11 cellular contexts compared by ENCODE assay signal in the genomic region with DNA sequence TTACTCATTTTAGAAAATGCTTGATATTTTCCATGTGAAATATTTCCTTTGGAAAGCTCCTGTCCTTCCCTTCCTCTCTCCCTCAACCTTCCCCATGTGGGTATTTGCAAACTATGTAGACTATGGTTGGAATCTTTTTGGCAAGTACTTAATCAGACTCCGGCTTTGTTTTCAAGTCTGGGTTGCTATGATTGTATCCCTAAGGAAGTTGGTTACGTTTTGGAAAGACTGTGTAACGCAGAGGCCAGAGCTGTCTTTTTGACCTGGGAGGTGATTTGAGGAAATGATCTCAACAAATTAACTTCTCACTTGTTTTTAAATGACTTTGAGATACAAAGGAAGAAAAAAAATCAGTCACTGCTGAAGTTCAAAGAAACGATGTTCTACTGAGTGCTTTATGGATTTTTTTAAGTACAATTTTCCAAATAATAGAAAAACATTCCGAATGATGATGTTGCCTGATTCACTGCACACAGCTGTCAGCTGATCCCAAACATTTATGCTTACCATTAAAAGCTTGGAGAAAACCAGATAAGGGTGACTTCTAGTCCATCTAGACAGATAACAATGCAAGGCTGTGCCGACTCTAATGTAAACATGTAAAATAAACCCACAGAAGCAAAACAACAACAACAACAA.
DNase-seq lines count a peak whose midpoint lies in the region; ATAC-seq and TF ChIP-seq lines count a peak whose summit lies in the region.
"Had no signal": no experiment of that assay in that cellular context is flagged by ENCODE, and none has a peak within 500 bp of the region (broad histone marks: within the 10 kb centered on the region; RNA-seq: fewer than 3 reads in every experiment).

No MANE protein-coding gene starts in this region.

- no peak for TF ChIP-seq POLR2A in breast epithelium (IDR thresholded peaks at IDR 0.05)

- POLR2A ChIA-PET in MCF 10A (lab: Yijun Ruan, JAX): no interaction called here

- H3K36me3 ChIP-seq in breast epithelium (no peaks in the 10 kb centered on the region), muscle layer of colon (ENCODE audit: insufficient read depth, low read length) (no peaks in the 10 kb centered on the region)

- CTCF ChIA-PET in MCF 10A (lab: Yijun Ruan, JAX): interaction anchor here (0.7 kb wide), 1 partner anchor 10 kb away, joined by 3 read pairs; no protein-coding TSS in a partner anchor

- H4K5ac ChIP-seq in H9 (ENCODE audit: insufficient read length, low read depth, low read length): no peak overlapping the region

- H4K8ac ChIP-seq in H9 (replicated peaks; ENCODE audit: insufficient read length, low read depth, low read length): no peak overlapping the region

- H3K23ac ChIP-seq in H9 (ENCODE audit: insufficient read length, low read depth, low read length): no peak overlapping the region

- TF ChIP-seq CTCF in breast epithelium (IDR thresholded peaks at IDR 0.05) (no peak), MCF 10A (IDR thresholded peaks at IDR 0.05; ENCODE audit: unreplicated experiment) (no peak), H9 (conservative IDR thresholded peaks at IDR 0.05) (no peak)

- H3K4me3 Mint-ChIP-seq in MCF 10A (ENCODE audit: unreplicated experiment) (no peak overlapping the region), H9 (no peak overlapping the region)
- H3K4me3 Mint-ChIP-seq in stimulated activated effector memory CD8-positive, alpha-beta T cell treated with anti-CD3 and anti-CD28 coated beads, Interleukin-12 subunit alpha, Interleukin-12 subunit beta, amount 100 ng/mL, for 72 hours: no peak overlapping the region
- no peak overlapping the region for H3K4me3 Mint-ChIP-seq in natural killer cell treated with Interleukin-12 subunit alpha and Interleukin-12 subunit beta and Interleukin-15 and Interleukin-18, amount 100 ng/mL, for 72 hours

- H3K4me1 ChIP-seq in breast epithelium (no peaks in the 10 kb centered on the region), muscle layer of colon (ENCODE audit: insufficient read depth, low read length) (peaks cover 23% of the 10 kb centered on the region), H9 (ENCODE audit: insufficient read depth, low read length) (peaks cover 2% of the 10 kb centered on the region; the same call in 1 of the 2 replicates)

- no peak overlapping the region for H3K4me2 ChIP-seq in H9 (ENCODE audit: insufficient read depth, insufficient read length, low read length)

- H3K4me1 Mint-ChIP-seq in MCF 10A (ENCODE audit: insufficient read depth, unreplicated experiment) (no peaks in the 10 kb centered on the region), H9 (peaks cover 21 to 25% of the 10 kb centered on the region in 2 experiments)
- no peaks in the 10 kb centered on the region for H3K4me1 Mint-ChIP-seq in stimulated activated effector memory CD8-positive, alpha-beta T cell treated with anti-CD3 and anti-CD28 coated beads, Interleukin-12 subunit alpha, Interleukin-12 subunit beta, amount 100 ng/mL, for 72 hours
- peaks cover 0 to 3% of the 10 kb centered on the region in 2 donors for H3K4me1 Mint-ChIP-seq in natural killer cell treated with Interleukin-12 subunit alpha and Interleukin-12 subunit beta and Interleukin-15 and Interleukin-18, amount 100 ng/mL, for 72 hours (ENCODE audit: low read depth in 2 of 2)

- BruUV-seq in MCF 10A (replicated peaks; lab: Mats Ljungman, UMichigan): no TSS peak

- H3K27ac Mint-ChIP-seq in MCF 10A (ENCODE audit: low read depth, unreplicated experiment): no peak overlapping the region
- H3K27ac Mint-ChIP-seq in stimulated activated effector memory CD8-positive, alpha-beta T cell treated with anti-CD3 and anti-CD28 coated beads, Interleukin-12 subunit alpha, Interleukin-12 subunit beta, amount 100 ng/mL, for 72 hours: no peak overlapping the region
- H3K27ac Mint-ChIP-seq in H9: no peak overlapping the region; a peak in 1 of 7 replicates
- no peak overlapping the region for H3K27ac Mint-ChIP-seq in natural killer cell treated with Interleukin-12 subunit alpha and Interleukin-12 subunit beta and Interleukin-15 and Interleukin-18, amount 100 ng/mL, for 72 hours

- no peak overlapping the region for H2AK5ac ChIP-seq in H9 (ENCODE audit: insufficient read length, low read length)

- peak overlapping the region; percentile 77 to 81 for H3K27ac ChIP-seq in breast epithelium
- peak overlapping the region; percentile 63 for H3K27ac ChIP-seq in muscle layer of colon (ENCODE audit: low read depth, low read length)
- no peak overlapping the region for H3K27ac ChIP-seq in H9 (ENCODE audit: insufficient read length, low read depth, low read length)
- H3K27ac ChIP-seq: 22Rv1 had no signal

- H3T11ph ChIP-seq in H9 (ENCODE audit: low read length): no peak overlapping the region

- no peak overlapping the region for H3K56ac ChIP-seq in H9 (ENCODE audit: insufficient read length, low read depth, low read length)

- no peak overlapping the region for H2BK20ac ChIP-seq in H9 (ENCODE audit: low read depth, low read length, poor library complexity, severe bottlenecking)

- no peak overlapping the region for H2AFZ ChIP-seq in H9 (ENCODE audit: low read length)

- WGBS in H9 (ENCODE audit: extremely low coverage, insufficient read length, low lambda C conversion rate): no CpG with 5 or more reads among the region's 6 CpGs

- H3K9me3 ChIP-seq in breast epithelium: no peaks in the 10 kb centered on the region
- no peaks in the 10 kb centered on the region for H3K9me3 ChIP-seq in muscle layer of colon (ENCODE audit: low read length)
- no peaks in the 10 kb centered on the region for H3K9me3 ChIP-seq in H9 (ENCODE audit: control insufficient read depth, low read depth, low read length)

- H2BK5ac ChIP-seq in H9 (ENCODE audit: insufficient read length, low read length): no peak overlapping the region

- H3K27me3 Mint-ChIP-seq in MCF 10A (ENCODE audit: insufficient read depth, unreplicated experiment) (no peaks in the 10 kb centered on the region), H9 (ENCODE audit: low read depth) (no peaks in the 10 kb centered on the region)
- H3K27me3 Mint-ChIP-seq in natural killer cell treated with Interleukin-12 subunit alpha and Interleukin-12 subunit beta and Interleukin-15 and Interleukin-18, amount 100 ng/mL, for 72 hours: peaks cover 26 to 65% of the 10 kb centered on the region in 2 donors

- H3K18ac ChIP-seq in H9 (ENCODE audit: insufficient read length, low read depth, low read length): no peak overlapping the region

- H4K91ac ChIP-seq in H9 (ENCODE audit: insufficient read length, low read depth, low read length): no peak overlapping the region

- H3K27me3 ChIP-seq in breast epithelium (no peaks in the 10 kb centered on the region), muscle layer of colon (ENCODE audit: control insufficient read depth in 1 of 2, insufficient read depth in 2 of 2, low read length in 2 of 2) (no peaks in the 10 kb centered on the region), H9 (ENCODE audit: insufficient read depth, low read length) (no peaks in the 10 kb centered on the region)

- intact Hi-C loops in breast epithelium (cut with DNase I; ENCODE audit: low total_unique reads): no loop called here
- intact Hi-C loops in MCF 10A (cut with micrococcal nuclease): no loop called here

- no peaks in the 10 kb centered on the region for H3K36me3 Mint-ChIP-seq in MCF 10A (ENCODE audit: insufficient read depth, unreplicated experiment)
- H3K36me3 Mint-ChIP-seq in stimulated activated effector memory CD8-positive, alpha-beta T cell treated with anti-CD3 and anti-CD28 coated beads, Interleukin-12 subunit alpha, Interleukin-12 subunit beta, amount 100 ng/mL, for 72 hours: no peaks in the 10 kb centered on the region
- H3K36me3 Mint-ChIP-seq in H9 (ENCODE audit: insufficient read depth in 1 of 3, low read depth in 3 of 3): no peaks in the 10 kb centered on the region
- no peaks in the 10 kb centered on the region for H3K36me3 Mint-ChIP-seq in natural killer cell treated with Interleukin-12 subunit alpha and Interleukin-12 subunit beta and Interleukin-15 and Interleukin-18, amount 100 ng/mL, for 72 hours

- H3K23me2 ChIP-seq in H9 (ENCODE audit: insufficient read length, low read depth, low read length, poor library complexity, severe bottlenecking): no peaks in the 10 kb centered on the region

- DNase-seq in breast epithelium (ENCODE audit: low spot score in 2 of 2): peak in 1 of 2 donors; percentile 27
- DNase-seq in MCF 10A (ENCODE audit: unreplicated experiment): no peak
- peak; percentile 18 for DNase-seq in fibroblast of peridontal ligament (ENCODE audit: extremely low read depth)
- DNase-seq in stimulated activated effector memory CD8-positive, alpha-beta T cell treated with anti-CD3 and anti-CD28 coated beads, Interleukin-12 subunit alpha, Interleukin-12 subunit beta, amount 100 ng/mL, for 72 hours (ENCODE audit: low spot score in 2 of 2): no peak
- DNase-seq in NCI-H446 (lab: John Stamatoyannopoulos, UW): no peak
- no peak for DNase-seq in H9
- DNase-seq in natural killer cell treated with Interleukin-12 subunit alpha and Interleukin-12 subunit beta and Interleukin-15 and Interleukin-18, amount 100 ng/mL, for 72 hours (ENCODE audit: low spot score): no peak
- DNase-seq: Karpas-422, RPMI8226 had no signal

- no peak for ATAC-seq in stimulated activated effector memory CD8-positive, alpha-beta T cell treated with anti-CD3 and anti-CD28 coated beads, Interleukin-12 subunit alpha, Interleukin-12 subunit beta, amount 100 ng/mL, for 72 hours
- no peak for ATAC-seq in natural killer cell treated with Interleukin-12 subunit alpha and Interleukin-12 subunit beta and Interleukin-15 and Interleukin-18, amount 100 ng/mL, for 72 hours

- no peak overlapping the region for H3K4me3 ChIP-seq in breast epithelium
- no peak overlapping the region for H3K4me3 ChIP-seq in muscle layer of colon (ENCODE audit: low read depth in 1 of 2, low read length in 2 of 2)

- H3K4ac ChIP-seq in H9 (ENCODE audit: low read depth, low read length): no peak overlapping the region

- H3K9ac ChIP-seq in muscle layer of colon (ENCODE audit: low read length): no peak overlapping the region
- no peak overlapping the region for H3K9ac ChIP-seq in H9 (ENCODE audit: extremely low read depth, insufficient read length, low read length)

- no peaks in the 10 kb centered on the region for H3K79me2 ChIP-seq in H9 (ENCODE audit: insufficient read depth, low read length)

- H4K20me1 ChIP-seq in H9 (ENCODE audit: control insufficient read depth, insufficient read depth, insufficient read length): no peaks in the 10 kb centered on the region

- no peaks in the 10 kb centered on the region for H3K79me1 ChIP-seq in H9 (ENCODE audit: insufficient read depth, low read depth, low read length, poor library complexity, severe bottlenecking)

- H2BK15ac ChIP-seq in H9 (ENCODE audit: low read depth, low read length): no peak overlapping the region

- H2BK12ac ChIP-seq in H9 (ENCODE audit: insufficient read length, low read depth, low read length): no peak overlapping the region

- H3K14ac ChIP-seq in H9 (ENCODE audit: insufficient read depth, low read length): no peak overlapping the region

- H3K9me3 Mint-ChIP-seq in MCF 10A (ENCODE audit: unreplicated experiment) (no peaks in the 10 kb centered on the region), H9 (no peaks in the 10 kb centered on the region)
- H3K9me3 Mint-ChIP-seq in stimulated activated effector memory CD8-positive, alpha-beta T cell treated with anti-CD3 and anti-CD28 coated beads, Interleukin-12 subunit alpha, Interleukin-12 subunit beta, amount 100 ng/mL, for 72 hours: no peaks in the 10 kb centered on the region
- no peaks in the 10 kb centered on the region for H3K9me3 Mint-ChIP-seq in natural killer cell treated with Interleukin-12 subunit alpha and Interleukin-12 subunit beta and Interleukin-15 and Interleukin-18, amount 100 ng/mL, for 72 hours

- H2BK120ac ChIP-seq in H9 (ENCODE audit: low read depth, low read length, poor library complexity, severe bottlenecking): no peak overlapping the region
